20 cellular contexts compared by ENCODE assay signal in genomic region chr20:58755751-58756524, GRCh38.
DNase-seq lines count a peak whose midpoint lies in the region; ATAC-seq and TF ChIP-seq lines count a peak whose summit lies in the region.
"Had no signal": no experiment of that assay in that cellular context is flagged by ENCODE, and none has a peak within 500 bp of the region (broad histone marks: within the 10 kb centered on the region; RNA-seq: fewer than 3 reads in every experiment).

No MANE protein-coding gene starts in this region.

- H3K9me3 Mint-ChIP-seq in H9: peaks cover 0 to 3% of the 10 kb centered on the region in 2 experiments; a peak in 2 of 5 replicates
- peaks cover 2% of the 10 kb centered on the region for H3K9me3 Mint-ChIP-seq in nephron progenitor cell
- H3K9me3 Mint-ChIP-seq: IgD-negative memory B cell had no signal

- H3K14ac ChIP-seq in H9 (ENCODE audit: insufficient read depth, low read length): no peak overlapping the region

- no peak overlapping the region for H3K4me3 ChIP-seq in lung
- no peak overlapping the region for H3K4me3 ChIP-seq in upper lobe of right lung
- H3K4me3 ChIP-seq: PC-9 had no signal

- H3K4me1 ChIP-seq in H9 (ENCODE audit: insufficient read depth, low read length) (peaks cover 15% of the 10 kb centered on the region), lung (ENCODE audit: control insufficient read depth in 2 of 2, insufficient read depth in 2 of 2, low read length in 2 of 2) (no peaks in the 10 kb centered on the region), upper lobe of right lung (no peaks in the 10 kb centered on the region)

- no peak overlapping the region for H3K23ac ChIP-seq in H9 (ENCODE audit: insufficient read length, low read depth, low read length)

- no peak overlapping the region for H4K5ac ChIP-seq in H9 (ENCODE audit: insufficient read length, low read depth, low read length)

- no peaks in the 10 kb centered on the region for H3K23me2 ChIP-seq in H9 (ENCODE audit: insufficient read length, low read depth, low read length, poor library complexity, severe bottlenecking)

- no peak overlapping the region for H2BK120ac ChIP-seq in H9 (ENCODE audit: low read depth, low read length, poor library complexity, severe bottlenecking)

- no peak for ATAC-seq in lung (ENCODE audit: insufficient read depth, low FRiP score)
- no peak for ATAC-seq in upper lobe of right lung

- no peak overlapping the region for H4K91ac ChIP-seq in H9 (ENCODE audit: insufficient read length, low read depth, low read length)

- no peaks in the 10 kb centered on the region for H3K79me1 ChIP-seq in H9 (ENCODE audit: insufficient read depth, low read depth, low read length, poor library complexity, severe bottlenecking)

- no peak overlapping the region for H2AFZ ChIP-seq in H9 (ENCODE audit: low read length)
- H2AFZ ChIP-seq: PC-9 had no signal

- intact Hi-C loops in upper lobe of right lung (cut with DNase I): no loop called here

- H3K27ac Mint-ChIP-seq in H9: no peak overlapping the region
- H3K27ac Mint-ChIP-seq in nephron progenitor cell: no peak overlapping the region
- H3K27ac Mint-ChIP-seq: IgD-negative memory B cell had no signal

- H3K27me3 Mint-ChIP-seq in H9 (ENCODE audit: low read depth): peaks cover 85% of the 10 kb centered on the region
- peaks cover 6% of the 10 kb centered on the region for H3K27me3 Mint-ChIP-seq in nephron progenitor cell (ENCODE audit: low read depth, poor library complexity)

- no peak overlapping the region for H3K9ac ChIP-seq in H9 (ENCODE audit: extremely low read depth, insufficient read length, low read length)

- DNase-seq in H9: peak; percentile 17
- peak; percentile 51 for DNase-seq in SK-N-DZ (ENCODE audit: low spot score)
- peak; percentile 25 for DNase-seq in lung (ENCODE audit: low spot score)
- peak; percentile 40 for DNase-seq in upper lobe of right lung
- no peak for DNase-seq in activated effector memory CD4-positive, alpha-beta T cell treated with anti-CD3 and anti-CD28 coated beads, Interleukin-2, amount 50 U/mL, for 16 hours
- DNase-seq in activated gamma-delta T cell (lab: John Stamatoyannopoulos, UW): no peak
- DNase-seq in nephron progenitor cell: no peak
- DNase-seq: ACHN, DMS 273 treated with DMSO at 0.1 percent for 48 hours, DND-41, HCEC 1CT, Karpas-422, NCI-H1048, NCI-H1436, NCI-H1930, NCI-H345, NCI-H524 treated with DMSO at 0.1 percent for 48 hours, PC-9 had no signal

- H2BK20ac ChIP-seq in H9 (ENCODE audit: low read depth, low read length, poor library complexity, severe bottlenecking): no peak overlapping the region

- H3K27me3 ChIP-seq in H9 (ENCODE audit: insufficient read depth, low read length) (no peaks in the 10 kb centered on the region; the same call in 1 of the 2 replicates), lung (ENCODE audit: control insufficient read depth, insufficient read depth) (no peaks in the 10 kb centered on the region), upper lobe of right lung (peaks cover 12% of the 10 kb centered on the region)

- H3K56ac ChIP-seq in H9 (ENCODE audit: insufficient read length, low read depth, low read length): no peak overlapping the region

- no CpG with 5 or more reads among the region's 31 CpGs for WGBS in H9 (ENCODE audit: extremely low coverage, insufficient read length, low lambda C conversion rate)
- 82% methylated on average over 31 of the region's 31 CpGs for WGBS in lung, 2 donors

- H3K36me3 ChIP-seq in lung (ENCODE audit: control insufficient read depth in 2 of 2, insufficient read depth in 2 of 2, low read length in 2 of 2) (no peaks in the 10 kb centered on the region), upper lobe of right lung (no peaks in the 10 kb centered on the region)

- no peak for TF ChIP-seq CTCF in H9 (conservative IDR thresholded peaks at IDR 0.05)
- TF ChIP-seq CTCF in lung (IDR thresholded peaks at IDR 0.05; ENCODE audit: control extremely low read depth, extremely low read depth): no peak
- TF ChIP-seq CTCF in upper lobe of right lung (IDR thresholded peaks at IDR 0.05): no peak
- no peak for TF ChIP-seq CTCF in nephron progenitor cell (IDR thresholded peaks at IDR 0.05)

- H3K4me1 Mint-ChIP-seq in H9: peaks cover 39 to 51% of the 10 kb centered on the region in 2 experiments
- H3K4me1 Mint-ChIP-seq in nephron progenitor cell: peaks cover 32% of the 10 kb centered on the region
- H3K4me1 Mint-ChIP-seq: IgD-negative memory B cell had no signal

- H3K4me3 Mint-ChIP-seq in H9 (no peak overlapping the region; a peak in 1 of 5 replicates), nephron progenitor cell (no peak overlapping the region)
- H3K4me3 Mint-ChIP-seq: IgD-negative memory B cell had no signal

- no peak overlapping the region for H2BK5ac ChIP-seq in H9 (ENCODE audit: insufficient read length, low read length)

- H3T11ph ChIP-seq in H9 (ENCODE audit: low read length): no peak overlapping the region

- H3K79me2 ChIP-seq in H9 (ENCODE audit: insufficient read depth, low read length): no peaks in the 10 kb centered on the region

- no peak overlapping the region for H2AK5ac ChIP-seq in H9 (ENCODE audit: insufficient read length, low read length)

- H3K18ac ChIP-seq in H9 (ENCODE audit: insufficient read length, low read depth, low read length): no peak overlapping the region

- no peak overlapping the region for H2BK15ac ChIP-seq in H9 (ENCODE audit: low read depth, low read length)

- H2BK12ac ChIP-seq in H9 (ENCODE audit: insufficient read length, low read depth, low read length): no peak overlapping the region

- no peaks in the 10 kb centered on the region for H3K9me3 ChIP-seq in H9 (ENCODE audit: control insufficient read depth, low read depth, low read length)
- peaks cover 0 to 7% of the 10 kb centered on the region in 2 donors for H3K9me3 ChIP-seq in lung (ENCODE audit: control insufficient read depth in 2 of 2, insufficient read depth in 1 of 2, low read length in 1 of 2)
- H3K9me3 ChIP-seq in upper lobe of right lung: no peaks in the 10 kb centered on the region

- no peak overlapping the region for H3K4ac ChIP-seq in H9 (ENCODE audit: low read depth, low read length)

- H3K36me3 Mint-ChIP-seq in H9 (ENCODE audit: insufficient read depth in 1 of 3, low read depth in 3 of 3) (peaks cover 0 to 10% (median 3%) of the 10 kb centered on the region in 3 experiments; a peak in 4 of 7 replicates), nephron progenitor cell (ENCODE audit: low read depth) (no peaks in the 10 kb centered on the region)

- H3K4me2 ChIP-seq in H9 (ENCODE audit: insufficient read depth, insufficient read length, low read length): no peak overlapping the region
- H3K4me2 ChIP-seq: PC-9 had no signal

- H3K27ac ChIP-seq in H9 (ENCODE audit: insufficient read length, low read depth, low read length) (no peak overlapping the region), lung (ENCODE audit: low read depth in 1 of 2, low read length in 1 of 2) (no peak overlapping the region), upper lobe of right lung (no peak overlapping the region)
- H3K27ac ChIP-seq: PC-9, RWPE1 had no signal

- H4K8ac ChIP-seq in H9 (replicated peaks; ENCODE audit: insufficient read length, low read depth, low read length): no peak overlapping the region

- H4K20me1 ChIP-seq in H9 (ENCODE audit: control insufficient read depth, insufficient read depth, insufficient read length): no peaks in the 10 kb centered on the region

Comparison
In these comparisons a context has a peak if more than half of its experiments do, and no peak if none do; other contexts are left out.
1. DNase-seq: peak in H9 (single experiment), SK-N-DZ (single experiment), lung (single experiment) and upper lobe of right lung (single experiment); none in activated effector memory CD4-positive, alpha-beta T cell treated with anti-CD3 and anti-CD28 coated beads, Interleukin-2, amount 50 U/mL, for 16 hours (single experiment), activated gamma-delta T cell (single experiment) and nephron progenitor cell (single experiment).